In genomic region chr11:63814383-63814736, GRCh38 we compare ENCODE assay signal across 8 cellular contexts. TPM values are rescaled to one million over a fixed set of nuclear protein-coding genes. Genes with fewer than 3 reads are reported as not detected.
A peak's percentile ranks its signal among the peaks of the same experiment; 100 is the strongest.
DNase-seq lines count a peak whose midpoint lies in the region; ATAC-seq, FAIRE-seq and TF ChIP-seq lines count a peak whose summit lies in the region.

No MANE protein-coding gene starts in this region.

- peaks cover 18% of the 10 kb centered on the region for H3K4me1 Mint-ChIP-seq in activated T-cell treated with anti-CD3 and anti-CD28 coated beads, Interleukin-2, amount 50 U/mL, for 4 hours (ENCODE audit: low read depth)
- peaks cover 18% of the 10 kb centered on the region for H3K4me1 Mint-ChIP-seq in activated naive CD8-positive, alpha-beta T cell treated with anti-CD3 and anti-CD28 coated beads for 36 hours

- H3K9me3 Mint-ChIP-seq in activated T-cell treated with anti-CD3 and anti-CD28 coated beads, Interleukin-2, amount 50 U/mL, for 4 hours: no peaks in the 10 kb centered on the region
- no peaks in the 10 kb centered on the region for H3K9me3 Mint-ChIP-seq in activated naive CD8-positive, alpha-beta T cell treated with anti-CD3 and anti-CD28 coated beads for 36 hours

- no peak for ATAC-seq in activated T-cell treated with anti-CD3 and anti-CD28 coated beads, Interleukin-2, amount 50 U/mL, for 4 hours
- peak; percentile 2 for ATAC-seq in left lung
- no peak for ATAC-seq in GM21529 (IDR thresholded peaks at IDR 0.05; ENCODE audit: unreplicated experiment)
- no peak for ATAC-seq in HG02678 (IDR thresholded peaks at IDR 0.05; ENCODE audit: unreplicated experiment)

- H3K27me3 Mint-ChIP-seq in activated T-cell treated with anti-CD3 and anti-CD28 coated beads, Interleukin-2, amount 50 U/mL, for 4 hours (ENCODE audit: low read depth): no peaks in the 10 kb centered on the region
- H3K27me3 Mint-ChIP-seq in activated naive CD8-positive, alpha-beta T cell treated with anti-CD3 and anti-CD28 coated beads for 36 hours: peaks cover 6% of the 10 kb centered on the region

- H3K9me3 ChIP-seq in left lung (no peaks in the 10 kb centered on the region), tibial artery (no peaks in the 10 kb centered on the region)

- H3K27ac Mint-ChIP-seq in activated naive CD8-positive, alpha-beta T cell treated with anti-CD3 and anti-CD28 coated beads for 36 hours: peak overlapping the region; percentile 38

- H3K36me3 Mint-ChIP-seq in activated T-cell treated with anti-CD3 and anti-CD28 coated beads, Interleukin-2, amount 50 U/mL, for 4 hours (ENCODE audit: insufficient read depth): peaks cover 13% of the 10 kb centered on the region
- peaks cover 27% of the 10 kb centered on the region for H3K36me3 Mint-ChIP-seq in activated naive CD8-positive, alpha-beta T cell treated with anti-CD3 and anti-CD28 coated beads for 36 hours

- H3K36me3 ChIP-seq in left lung (peaks cover 0 to 31% of the 10 kb centered on the region in 2 donors), tibial artery (peaks cover 16 to 34% (median 27%) of the 10 kb centered on the region in 3 donors)

- no peak for DNase-seq in activated T-cell treated with anti-CD3 and anti-CD28 coated beads, Interleukin-2, amount 50 U/mL, for 4 hours
- no peak for DNase-seq in activated T-cell treated with anti-CD3 and anti-CD28 coated beads, Interleukin-2, amount 50 U/mL, for 48 hours
- no peak for DNase-seq in activated naive CD8-positive, alpha-beta T cell treated with anti-CD3 and anti-CD28 coated beads for 36 hours
- DNase-seq in left lung (no peak), tibial artery (no peak), GM19239 (ENCODE audit: insufficient read length, low spot score) (no peak)

- intact Hi-C loops in left lung (cut with DNase I): no loop called here
- intact Hi-C loops in tibial artery (cut with DNase I; ENCODE audit: low total_unique reads): no loop called here

- H3K4me3 Mint-ChIP-seq in activated T-cell treated with anti-CD3 and anti-CD28 coated beads, Interleukin-2, amount 50 U/mL, for 4 hours: peak overlapping the region; percentile 77
- peak overlapping the region; percentile 83 for H3K4me3 Mint-ChIP-seq in activated naive CD8-positive, alpha-beta T cell treated with anti-CD3 and anti-CD28 coated beads for 36 hours

- H3K4me3 ChIP-seq in left lung (peak overlapping the region; percentile 92 to 98), tibial artery (peak overlapping the region; percentile 73 to 78)

- H3K4me1 ChIP-seq in left lung (peaks cover 17 to 32% of the 10 kb centered on the region in 2 donors), tibial artery (peaks cover 0 to 32% (median 19%) of the 10 kb centered on the region in 4 donors)

- FAIRE-seq in GM19239 (lab: Jason Lieb, UNC): no peak

- peaks cover 0 to 5% of the 10 kb centered on the region in 2 donors for H3K27me3 ChIP-seq in left lung
- no peaks in the 10 kb centered on the region for H3K27me3 ChIP-seq in tibial artery

- peak overlapping the region in 1 of 2 donors; percentile 70 for H3K27ac ChIP-seq in left lung
- peak overlapping the region; percentile 71 to 80 for H3K27ac ChIP-seq in tibial artery

- no peak for TF ChIP-seq CTCF in left lung (IDR thresholded peaks at IDR 0.05)
- TF ChIP-seq CTCF in tibial artery (IDR thresholded peaks at IDR 0.05): no peak

RNA-seq across cellular contexts. Expression of gene SPINDOC, which starts 1.1 kb away (rescaled TPM):
- 10 to 100 TPM; 24.0 to 28.9 (median 24.5) TPM for total RNA-seq in activated T-cell treated with anti-CD3 and anti-CD28 coated beads, Interleukin-2, amount 50 U/mL, for 4 hours
- 10 to 100 TPM; 29.3 to 29.5 TPM for total RNA-seq in activated naive CD8-positive, alpha-beta T cell treated with anti-CD3 and anti-CD28 coated beads for 36 hours
- 10 to 100 TPM; 20.3 to 21.7 TPM for total RNA-seq in left lung

RNA-seq across cellular contexts. Expression of gene MARK2, which starts 24.6 kb away (rescaled TPM):
- total RNA-seq in activated T-cell treated with anti-CD3 and anti-CD28 coated beads, Interleukin-2, amount 50 U/mL, for 4 hours: 10 to 100 TPM; 32.6 to 33.6 (median 33.4) TPM
- total RNA-seq in activated naive CD8-positive, alpha-beta T cell treated with anti-CD3 and anti-CD28 coated beads for 36 hours: 10 to 100 TPM; 27.7 to 29.0 TPM
- total RNA-seq in left lung: 10 to 100 TPM; 38.9 to 45.5 TPM

RNA-seq across cellular contexts. Expression of gene ZFTA, which starts 45.8 kb away (rescaled TPM):
- total RNA-seq in activated T-cell treated with anti-CD3 and anti-CD28 coated beads, Interleukin-2, amount 50 U/mL, for 4 hours: 1 to 10 TPM; 6.3 to 8.6 (median 7.8) TPM
- total RNA-seq in activated naive CD8-positive, alpha-beta T cell treated with anti-CD3 and anti-CD28 coated beads for 36 hours: 1 to 10 TPM; 4.7 to 6.2 TPM
- total RNA-seq in left lung: 10 to 100 TPM in 1 of 2 donors, 1 to 10 TPM in 1; 9.2 to 14.0 TPM
